Comparison of ENCODE assay signal across 1 cellular context in genomic region chr17:4635823-4636375, GRCh38.
TF ChIP-seq lines count a peak whose summit lies in the region.

No MANE protein-coding gene starts in this region.

TF ChIP-seq in GM12878, 131 proteins besides CTCF, POLR2A, EP300 and RAD21 (continued from another document and continues in another):
- TF ChIP-seq RELA (IDR thresholded peaks at IDR 0.05; ENCODE audit: borderline replicate concordance, partially characterized antibody) (no peak), PBX3 (IDR thresholded peaks at IDR 0.05; ENCODE audit: insufficient replicate concordance, low read depth, low read length) (no peak), BCL3 (IDR thresholded peaks at IDR 0.05; ENCODE audit: borderline replicate concordance, insufficient read depth, low read depth, low read length, poor library complexity, severe bottlenecking) (no peak), POLR2AphosphoS5 (IDR thresholded peaks at IDR 0.05; ENCODE audit: low read length) (no peak), ATF7 (IDR thresholded peaks at IDR 0.05; ENCODE audit: low read depth) (no peak), HSF1 (IDR thresholded peaks at IDR 0.05; ENCODE audit: low read depth, low read length) (no peak), IRF4 (IDR thresholded peaks at IDR 0.05; ENCODE audit: low read depth, low read length) (no peak; the same call in 1 of the 2 replicates), SP1 (IDR thresholded peaks at IDR 0.05; ENCODE audit: low read depth, low read length) (no peak), BMI1 (IDR thresholded peaks at IDR 0.05; ENCODE audit: borderline replicate concordance) (no peak), FOS (IDR thresholded peaks at IDR 0.05; ENCODE audit: borderline replicate concordance, extremely low read depth, insufficient read length) (no peak), IRF3 (IDR thresholded peaks at IDR 0.05) (no peak), WRNIP1 (IDR thresholded peaks at IDR 0.05; ENCODE audit: borderline replicate concordance, low read depth, low read length) (no peak), TAF1 (IDR thresholded peaks at IDR 0.05; ENCODE audit: borderline replicate concordance, low read depth, low read length) (no peak), PML (IDR thresholded peaks at IDR 0.05; ENCODE audit: low read length) (no peak), HDGF (IDR thresholded peaks at IDR 0.05) (no peak), MYB (IDR thresholded peaks at IDR 0.05; ENCODE audit: borderline replicate concordance, low read depth, low read length) (no peak), TCF3 (IDR thresholded peaks at IDR 0.05; ENCODE audit: borderline replicate concordance, insufficient read depth, low read depth, low read length) (peak; percentile 45; the same call in 1 of the 2 replicates), BHLHE40 (IDR thresholded peaks at IDR 0.05; ENCODE audit: borderline replicate concordance in 1 of 2, low read depth in 2 of 2, low read length in 1 of 2) (no peak), USF1 (IDR thresholded peaks at IDR 0.05; ENCODE audit: borderline replicate concordance, extremely low read length, insufficient read depth, low read depth, low read length) (no peak), SUZ12 (IDR thresholded peaks at IDR 0.05; ENCODE audit: unreplicated experiment) (no peak), RB1 (IDR thresholded peaks at IDR 0.05; ENCODE audit: borderline replicate concordance) (no peak), SRF (IDR thresholded peaks at IDR 0.05; ENCODE audit: low read depth in 2 of 2, low read length in 2 of 2) (no peak), ZNF207 (IDR thresholded peaks at IDR 0.05; ENCODE audit: borderline replicate concordance) (no peak), PAX5 (IDR thresholded peaks at IDR 0.05; ENCODE audit: borderline replicate concordance, low read depth, low read length) (0 out of 2 replicates have a peak, but pooled peaks have one; percentile 8), MEF2B (IDR thresholded peaks at IDR 0.05; ENCODE audit: partially characterized antibody, poor library complexity, severe bottlenecking) (no peak), RBBP5 (conservative IDR thresholded peaks at IDR 0.05) (no peak), ZNF24 (IDR thresholded peaks at IDR 0.05) (no peak), SIN3A (IDR thresholded peaks at IDR 0.05; ENCODE audit: low read depth, low read length) (no peak), MTA3 (IDR thresholded peaks at IDR 0.05; ENCODE audit: borderline replicate concordance, low read length) (no peak), KDM1A (IDR thresholded peaks at IDR 0.05; ENCODE audit: borderline replicate concordance) (no peak), POLR2AphosphoS2 (IDR thresholded peaks at IDR 0.05; ENCODE audit: low read depth, low read length) (no peak), ZNF384 (IDR thresholded peaks at IDR 0.05; ENCODE audit: borderline replicate concordance, low read depth, low read length) (no peak), PKNOX1 (IDR thresholded peaks at IDR 0.05) (no peak), FOXK2 (IDR thresholded peaks at IDR 0.05) (no peak), NR2C1 (IDR thresholded peaks at IDR 0.05) (no peak), JUND (IDR thresholded peaks at IDR 0.05; ENCODE audit: low read depth, low read length) (no peak), SREBF2 (IDR thresholded peaks at IDR 0.05; ENCODE audit: low read length) (no peak), ESRRA (IDR thresholded peaks at IDR 0.05; ENCODE audit: low read length) (no peak), SPI1 (IDR thresholded peaks at IDR 0.05; ENCODE audit: borderline replicate concordance, insufficient read depth, low read depth, low read length) (peak; percentile 87), TBL1XR1 (IDR thresholded peaks at IDR 0.05; ENCODE audit: low read depth, low read length) (no peak), ZNF687 (IDR thresholded peaks at IDR 0.05) (no peak), E2F4 (IDR thresholded peaks at IDR 0.05; ENCODE audit: low read depth, low read length) (no peak), KAT2A (conservative IDR thresholded peaks at IDR 0.05; ENCODE audit: control insufficient read depth, low read depth, low read length) (no peak), TCF7 (IDR thresholded peaks at IDR 0.05; ENCODE audit: borderline replicate concordance) (no peak), EGR1 (IDR thresholded peaks at IDR 0.05; ENCODE audit: borderline replicate concordance in 1 of 2, low read depth in 2 of 2, low read length in 2 of 2) (0 out of 3 replicates have a peak, but pooled peaks of 1 of the 2 experiments have one; percentile 26), ZBTB4 (CRISPR knock-in tag; IDR thresholded peaks at IDR 0.05) (no peak), MLLT1 (IDR thresholded peaks at IDR 0.05) (0 out of 2 replicates have a peak, but pooled peaks have one; percentile 28), CBFB (IDR thresholded peaks at IDR 0.05; ENCODE audit: low read depth) (0 out of 2 replicates have a peak, but pooled peaks have one; percentile 26), STAT1 (conservative IDR thresholded peaks at IDR 0.05) (no peak), SMAD1 (IDR thresholded peaks at IDR 0.05; ENCODE audit: low read depth, partially characterized antibody) (no peak), BRCA1 (IDR thresholded peaks at IDR 0.05; ENCODE audit: low read depth, low read length) (no peak), ZSCAN29 (IDR thresholded peaks at IDR 0.05) (no peak)
